In the genomic region with DNA sequence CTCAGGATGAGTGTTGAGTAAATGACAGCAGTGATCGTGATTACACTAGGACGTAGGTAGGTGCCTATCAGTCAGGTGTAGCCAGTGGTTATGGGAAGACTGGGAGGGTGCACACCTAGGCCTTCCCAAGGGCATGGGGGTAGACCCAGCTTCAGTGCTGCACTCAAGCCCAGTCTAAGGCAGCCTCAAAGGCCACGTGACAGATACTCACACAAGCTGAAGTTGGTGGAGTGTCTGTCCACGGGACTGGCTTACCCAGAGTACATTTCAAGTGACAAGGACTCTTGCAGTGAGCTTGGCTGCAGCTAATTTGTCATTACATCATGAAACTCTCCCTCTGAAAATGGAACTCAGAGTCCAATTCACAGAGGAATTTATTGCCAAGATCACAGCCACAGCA, we compare ENCODE assay signal across 21 cellular contexts.
"Had no signal": no experiment of that assay in that cellular context is flagged by ENCODE, and none has a peak within 500 bp of the region (broad histone marks: within the 10 kb centered on the region; RNA-seq: fewer than 3 reads in every experiment).

No MANE protein-coding gene starts in this region.

- DNase-seq: cortex of kidney; effector memory CD8-positive, alpha-beta T cell; erythroblast; esophagus squamous epithelium; foreskin melanocyte; glutamatergic neuron; heart right ventricle; natural killer cell; stimulated activated CD4-positive, alpha-beta T cell treated with anti-CD3 and anti-CD28 coated beads, Interleukin-12 subunit alpha, Interleukin-12 subunit beta, amount 100 ng/mL, for 4 hours; stimulated activated CD4-positive, alpha-beta T cell treated with anti-CD3 and anti-CD28 coated beads, Interleukin-2, amount 100 ng/mL, for 24 hours; stimulated activated CD4-positive, alpha-beta T cell treated with anti-CD3 and anti-CD28 coated beads, Interleukin-4, amount 100 ng/mL, for 24 hours; stimulated activated naive CD4-positive, alpha-beta T cell treated with Interleukin-2 at 50 U/mL for 16 hours; stomach; trophoblast cell had no signal

- H3K36me3 ChIP-seq: esophagus squamous epithelium, heart right ventricle, prostate gland, right atrium auricular region, stomach, thyroid gland had no signal

- H3K4me1 ChIP-seq: esophagus squamous epithelium, heart right ventricle, prostate gland, right atrium auricular region, stomach, thyroid gland had no signal

- H3K27ac ChIP-seq: esophagus squamous epithelium, heart right ventricle, prostate gland, right atrium auricular region, stomach, thyroid gland had no signal

- H3K9me3 ChIP-seq: esophagus squamous epithelium, heart right ventricle, prostate gland, right atrium auricular region, stomach, thyroid gland had no signal

- ATAC-seq: effector memory CD8-positive, alpha-beta T cell; heart right ventricle; natural killer cell; sciatic nerve; stimulated activated effector memory CD8-positive, alpha-beta T cell treated with anti-CD3 and anti-CD28 coated beads, Interleukin-12 subunit alpha, Interleukin-12 subunit beta, amount 100 ng/mL, for 72 hours had no signal

- H3K27me3 ChIP-seq: right atrium auricular region, stomach, thyroid gland had no signal

- H3K4me3 ChIP-seq: esophagus squamous epithelium, heart right ventricle, lung, prostate gland, right atrium auricular region, smooth muscle cell, stomach, thyroid gland had no signal
